In genomic region chr11:71473793-71474080, GRCh38 we compare ENCODE assay signal across 21 cellular contexts. TPM values are rescaled to one million over a fixed set of nuclear protein-coding genes. Genes with fewer than 3 reads are reported as not detected.
"Had no signal": no experiment of that assay in that cellular context is flagged by ENCODE, and none has a peak within 500 bp of the region (broad histone marks: within the 10 kb centered on the region; RNA-seq: fewer than 3 reads in every experiment).

No MANE protein-coding gene starts in this region.

- H3K36me3 ChIP-seq: MG63, SJCRH30 had no signal

- H3K27ac ChIP-seq: SJCRH30 had no signal

- DNase-seq: IMR-90, Karpas-422, KG1, MG63, NCI-H1092, NCI-H1105 treated with DMSO at 0.1 percent for 48 hours, NCI-H1436, NCI-H1694, NCI-H187 treated with DMSO at 0.1 percent for 48 hours, NCI-H2029 treated with DMSO at 0.1 percent for 48 hours, NCI-H2171 treated with DMSO at 0.1 percent for 48 hours, NCI-H524, NCI-H526 treated with DMSO at 0.1 percent for 48 hours, NCI-H774, RPMI8226, SHP77 treated with DMSO at 0.1 percent for 48 hours, SJCRH30 had no signal

- H3K4me1 ChIP-seq: SJCRH30 had no signal

- ATAC-seq: HepG2, SK-N-SH treated with all-trans-retinoic acid at 6 μM for 48 hours had no signal

- H3K27me3 ChIP-seq: MG63, SJCRH30 had no signal

- H3K9me3 ChIP-seq: MG63, SJCRH30 had no signal

- H3K4me3 ChIP-seq: MG63, SJCRH30 had no signal

RNA-seq across cellular contexts. Expression of gene KRTAP5-7, which starts 53.3 kb away (rescaled TPM):
- total RNA-seq: HepG2, HT1080, IMR-90, NCI-H460, SJCRH30 had no signal
- polyA plus RNA-seq: IMR-90 had no signal
